12 cellular contexts compared by ENCODE assay signal in the genomic region with DNA sequence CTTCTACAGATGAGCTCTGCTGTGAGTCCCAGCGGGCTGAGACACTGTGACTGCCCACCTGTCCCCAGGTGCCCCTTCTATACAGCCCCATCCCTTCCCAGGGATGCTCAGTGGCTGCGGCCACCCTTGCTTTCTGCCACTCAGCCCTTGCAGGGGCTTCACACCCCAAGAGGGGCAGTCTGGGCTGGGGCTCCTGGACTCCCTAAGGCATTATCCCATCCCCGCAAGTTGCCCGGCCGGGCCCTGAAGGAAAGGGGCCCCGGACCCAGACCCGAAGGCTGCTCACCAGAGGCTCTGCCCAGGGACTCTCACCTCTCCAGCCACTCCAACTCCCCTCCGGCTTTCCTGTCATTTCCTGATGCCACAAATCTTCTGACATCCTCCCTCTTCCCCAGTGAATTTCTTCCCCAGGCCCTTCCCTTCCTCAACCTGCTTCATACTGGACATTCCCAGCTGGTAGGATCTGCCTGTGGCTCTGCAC.
DNase-seq lines count a peak whose midpoint lies in the region; ATAC-seq, FAIRE-seq and TF ChIP-seq lines count a peak whose summit lies in the region.
"Had no signal": no experiment of that assay in that cellular context is flagged by ENCODE, and none has a peak within 500 bp of the region (broad histone marks: within the 10 kb centered on the region; RNA-seq: fewer than 3 reads in every experiment).

No MANE protein-coding gene starts in this region.

- 91% methylated on average over 8 of the region's 8 CpGs for WGBS in A549 (ENCODE audit: missing lambda C conversion rate)

- no peaks in the 10 kb centered on the region for H3K9me1 ChIP-seq in endothelial cell of umbilical vein (replicated peaks; ENCODE audit: control insufficient read depth, extremely low read depth, insufficient read depth, low read length)

- peaks cover 11% of the 10 kb centered on the region for H3F3A ChIP-seq in neural progenitor cell (ENCODE audit: low read depth)

- TF ChIP-seq RAD21 in A549 (conservative IDR thresholded peaks at IDR 0.05 in 1 of 2, IDR thresholded peaks at IDR 0.05 in 1 of 2) (no peak), HCT116 (IDR thresholded peaks at IDR 0.05; ENCODE audit: low read depth) (no peak)

- DNase-seq in A549 (ENCODE audit: low read depth in 1 of 2, low spot score in 1 of 2) = no peak
- no peak for DNase-seq in HCT116 (ENCODE audit: low read depth, low spot score)
- DNase-seq in endothelial cell of umbilical vein (ENCODE audit: low read depth, low spot score) = no peak
- no peak for DNase-seq in neural progenitor cell (ENCODE audit: low spot score)
- DNase-seq in AG08395 (ENCODE audit: low spot score) = no peak
- DNase-seq: activated CD4-positive, CD25-positive, alpha-beta regulatory T cell treated with anti-CD3 and anti-CD28 coated beads, Interleukin-2, amount 50 U/mL, for 72 hours; kidney glomerular epithelial cell; NCI-H1930 had no signal

- H3K4me2 ChIP-seq in A549 (no peak overlapping the region), HCT116 (ENCODE audit: low read length) (peak overlapping the region; percentile 44), endothelial cell of umbilical vein (ENCODE audit: insufficient read depth, low read length) (no peak overlapping the region), neural progenitor cell (peak overlapping the region; percentile 51)

- FAIRE-seq in A549 (lab: Jason Lieb, UNC) (no peak), endothelial cell of umbilical vein (lab: Jason Lieb, UNC) (no peak)

- intact Hi-C loops in HCT116 (cut with micrococcal nuclease) (no loop called here), endothelial cell of umbilical vein (cut with micrococcal nuclease) (loop anchor here (5.0 kb wide), 1 partner anchor 407 kb away; the partner anchor contains the start of gene SPATA20)

- no peaks in the 10 kb centered on the region for H3K9me3 Mint-ChIP-seq in neural progenitor cell

- no peaks in the 10 kb centered on the region for H3K79me2 ChIP-seq in HCT116 (ENCODE audit: insufficient read depth, low read length)
- no peaks in the 10 kb centered on the region for H3K79me2 ChIP-seq in endothelial cell of umbilical vein (ENCODE audit: control insufficient read depth, insufficient read depth, low read length)
- H3K79me2 ChIP-seq in neural progenitor cell (ENCODE audit: low read depth) = no peaks in the 10 kb centered on the region

- no peak overlapping the region for H3K4me3 Mint-ChIP-seq in neural progenitor cell
- H3K4me3 Mint-ChIP-seq: activated naive CD8-positive, alpha-beta T cell had no signal

- POLR2A ChIA-PET in A549 (lab: Yijun Ruan, JAX) = interaction anchor here (1.3 to 18.7 kb wide), 2 partner anchors 10 to 91 kb away, joined by 5 to 648 read pairs; partner anchors contain the start of gene TOB1
- POLR2A ChIA-PET in HCT116 (lab: Charles Lee) = interaction anchor here (2.3 to 6.9 kb wide), 2 partner anchors 90 to 101 kb away, joined by 6 to 88 read pairs; partner anchors contain the start of gene TOB1
- POLR2A ChIA-PET in endothelial cell of umbilical vein (lab: Charles Lee) = interaction anchor here (1.1 to 3.8 kb wide), 3 partner anchors 88 to 102 kb away, joined by 3 to 18 read pairs (median 3); partner anchors contain the start of gene TOB1

- H4K20me1 ChIP-seq in HCT116 (ENCODE audit: insufficient read depth) (no peaks in the 10 kb centered on the region), endothelial cell of umbilical vein (replicated peaks; ENCODE audit: control insufficient read depth, extremely low read depth, insufficient read depth, low read length) (no peaks in the 10 kb centered on the region), neural progenitor cell (ENCODE audit: low read depth) (no peaks in the 10 kb centered on the region)

- dilution Hi-C loops in endothelial cell of umbilical vein (cut with MboI; ENCODE audit: extremely low pct_ligation_motif_present, low sequenced_read_pairs) = no loop called here

- H3K4me3 ChIP-seq in A549 (no peak overlapping the region), HCT116 (replicated peaks in 1 of 2; ENCODE audit: low read depth in 1 of 2, low read length in 2 of 2) (no peak overlapping the region), endothelial cell of umbilical vein (replicated peaks in 1 of 3; ENCODE audit: insufficient read depth in 1 of 3, low read depth in 1 of 3, low read length in 3 of 3) (no peak overlapping the region), neural progenitor cell (no peak overlapping the region)

- H3K9me3 ChIP-seq in A549 (no peaks in the 10 kb centered on the region), HCT116 (ENCODE audit: control insufficient read depth in 1 of 2, insufficient read depth in 1 of 2, low read depth in 1 of 2, low read length in 2 of 2) (no peaks in the 10 kb centered on the region), endothelial cell of umbilical vein (replicated peaks; ENCODE audit: control insufficient read depth, insufficient read depth, low read length) (no peaks in the 10 kb centered on the region), neural progenitor cell (ENCODE audit: low read depth) (no peaks in the 10 kb centered on the region)

- RAD21 ChIA-PET in HCT116 (lab: Charles Lee; ENCODE audit: low non-redundant PET in 1 of 2, low total read pairs in 2 of 2, uncharacterized antibody in 2 of 2, unreplicated experiment in 2 of 2) = no interaction called here

- H3K9ac ChIP-seq in HCT116 (ENCODE audit: low read length) (peak overlapping the region; percentile 5; the same call in 1 of the 2 replicates), endothelial cell of umbilical vein (replicated peaks; ENCODE audit: extremely low read depth, insufficient read depth, low read length) (no peak overlapping the region), neural progenitor cell (no peak overlapping the region)

- CTCF ChIA-PET in A549 (lab: Yijun Ruan, JAX) = interaction anchor here (1.0 to 28.2 kb wide), 9 partner anchors 10 to 198 kb away, joined by 3 to 1502 read pairs (median 4); partner anchors contain the start of genes NME1 and TOB1
- CTCF ChIA-PET in HCT116 (lab: Charles Lee) = interaction anchor here (1.3 to 8.3 kb wide), 5 partner anchors 9 to 106 kb away, joined by 3 to 85 read pairs (median 5); no protein-coding TSS in a partner anchor
- CTCF ChIA-PET in endothelial cell of umbilical vein (lab: Charles Lee) = interaction anchor here (0.9 to 12.5 kb wide), 10 partner anchors 10 to 199 kb away, joined by 3 to 343 read pairs (median 4); partner anchors contain the start of genes NME1 and TOB1

- no TSS peak for BruUV-seq in HCT116 (replicated peaks; lab: Mats Ljungman, UMichigan)
- BruUV-seq in endothelial cell of umbilical vein (replicated peaks; lab: Mats Ljungman, UMichigan) = TSS peak; percentile 84

- no peak overlapping the region for H3K27ac Mint-ChIP-seq in neural progenitor cell
- H3K27ac Mint-ChIP-seq: activated naive CD8-positive, alpha-beta T cell had no signal

- no peak for ATAC-seq in A549
- ATAC-seq in HCT116 = no peak
- no peak for ATAC-seq in HG03280 (IDR thresholded peaks at IDR 0.05; ENCODE audit: unreplicated experiment)
- ATAC-seq in GM19324 (IDR thresholded peaks at IDR 0.05; ENCODE audit: low FRiP score, unreplicated experiment) = no peak
- ATAC-seq in HG03159 (IDR thresholded peaks at IDR 0.05; ENCODE audit: unreplicated experiment) = no peak

- H3K4me1 ChIP-seq in A549 (peaks cover 43% of the 10 kb centered on the region), HCT116 (ENCODE audit: control insufficient read depth in 1 of 2, insufficient read depth in 2 of 2, low read length in 2 of 2) (peaks cover 45 to 63% of the 10 kb centered on the region in 2 experiments), endothelial cell of umbilical vein (ENCODE audit: control insufficient read depth, extremely low read depth, insufficient read depth, low read length) (peaks cover 7% of the 10 kb centered on the region), neural progenitor cell (peaks cover 28% of the 10 kb centered on the region)

- no peaks in the 10 kb centered on the region for H3K36me3 ChIP-seq in HCT116 (ENCODE audit: control insufficient read depth in 1 of 2, insufficient read depth in 2 of 2, low read length in 2 of 2)
- no peaks in the 10 kb centered on the region for H3K36me3 ChIP-seq in endothelial cell of umbilical vein (ENCODE audit: control insufficient read depth in 2 of 2, extremely low read depth in 1 of 2, insufficient read depth in 2 of 2, low read length in 2 of 2)
- no peaks in the 10 kb centered on the region for H3K36me3 ChIP-seq in neural progenitor cell

- H3K27me3 Mint-ChIP-seq in neural progenitor cell (ENCODE audit: insufficient read depth, low read depth) = peaks cover 15% of the 10 kb centered on the region
- H3K27me3 Mint-ChIP-seq: activated naive CD8-positive, alpha-beta T cell had no signal

- H2AFZ ChIP-seq in HCT116 (ENCODE audit: low read depth, low read length, poor library complexity, severe bottlenecking) = no peak overlapping the region
- H2AFZ ChIP-seq in endothelial cell of umbilical vein (ENCODE audit: low read depth, low read length) = peak overlapping the region; percentile 23
- H2AFZ ChIP-seq in neural progenitor cell (replicated peaks) = peak overlapping the region; percentile 53

- no peak for TF ChIP-seq POLR2A in A549 (IDR thresholded peaks at IDR 0.05; ENCODE audit: low read length)
- no peak for TF ChIP-seq POLR2A in HCT116 (IDR thresholded peaks at IDR 0.05; ENCODE audit: borderline replicate concordance, extremely low read depth, insufficient read depth, insufficient read length)
- TF ChIP-seq POLR2A in endothelial cell of umbilical vein (IDR thresholded peaks at IDR 0.05; ENCODE audit: low read depth, low read length) = no peak

- no peaks in the 10 kb centered on the region for H3K36me3 Mint-ChIP-seq in neural progenitor cell
- H3K36me3 Mint-ChIP-seq: activated naive CD8-positive, alpha-beta T cell had no signal

- H3K27ac ChIP-seq in A549 = peak overlapping the region; percentile 57 to 81
- peak overlapping the region; percentile 49; the same call in 1 of the 2 replicates for H3K27ac ChIP-seq in HCT116 (ENCODE audit: low read depth, low read length)
- H3K27ac ChIP-seq in endothelial cell of umbilical vein (ENCODE audit: insufficient read depth, low read depth, low read length) = no peak overlapping the region
- no peak overlapping the region for H3K27ac ChIP-seq in neural progenitor cell

- H3K27me3 ChIP-seq in HCT116 (ENCODE audit: insufficient read depth, low read length) (no peaks in the 10 kb centered on the region), endothelial cell of umbilical vein (ENCODE audit: control insufficient read depth in 2 of 2, insufficient read depth in 2 of 2, low read length in 2 of 2) (no peaks in the 10 kb centered on the region), neural progenitor cell (no peaks in the 10 kb centered on the region)

- TF ChIP-seq CTCF in A549 (IDR thresholded peaks at IDR 0.05) (no peak), HCT116 (IDR thresholded peaks at IDR 0.05 in 2 of 3, conservative IDR thresholded peaks at IDR 0.05 in 1 of 3; ENCODE audit: borderline replicate concordance in 1 of 3, insufficient read depth in 1 of 3, low read depth in 2 of 3, low read length in 2 of 3) (no peak), endothelial cell of umbilical vein (IDR thresholded peaks at IDR 0.05; ENCODE audit: extremely low read depth in 1 of 2, insufficient read depth in 1 of 2, low read depth in 1 of 2, low read length in 2 of 2) (no peak), neural progenitor cell (IDR thresholded peaks at IDR 0.05) (no peak)

- H3K4me1 Mint-ChIP-seq in neural progenitor cell = peaks cover 31% of the 10 kb centered on the region

- TF ChIP-seq EP300 in A549 (IDR thresholded peaks at IDR 0.05) = no peak

- no peaks in the 10 kb centered on the region for H3K9me2 ChIP-seq in HCT116 (ENCODE audit: insufficient read depth)

Comparison
In these comparisons a context has a peak if more than half of its experiments do, and no peak if none do; other contexts are left out.
1. H3K27ac ChIP-seq: peak in A549 (2 of 2) and HCT116 (single experiment); none in endothelial cell of umbilical vein (single experiment) and neural progenitor cell (single experiment).
2. H3K4me2 ChIP-seq: peak in HCT116 (single experiment) and neural progenitor cell (single experiment); none in A549 (single experiment) and endothelial cell of umbilical vein (single experiment).